11 cellular contexts compared by ENCODE assay signal in genomic region chr1:8495928-8496401, GRCh38.
A peak's percentile ranks its signal among the peaks of the same experiment; 100 is the strongest.
DNase-seq lines count a peak whose midpoint lies in the region; ATAC-seq and TF ChIP-seq lines count a peak whose summit lies in the region.
"Had no signal": no experiment of that assay in that cellular context is flagged by ENCODE, and none has a peak within 500 bp of the region (broad histone marks: within the 10 kb centered on the region; RNA-seq: fewer than 3 reads in every experiment).

No MANE protein-coding gene starts in this region.

- TF ChIP-seq CTCF in glutamatergic neuron (IDR thresholded peaks at IDR 0.05; ENCODE audit: partially characterized antibody, unreplicated experiment) (no peak), GM13976 (IDR thresholded peaks at IDR 0.05; ENCODE audit: borderline replicate concordance, control extremely low read depth, extremely low read depth, insufficient read depth, missing control alignments) (no peak)

- H3K4me1 Mint-ChIP-seq in T-helper 17 cell (peaks cover 6% of the 10 kb centered on the region), glutamatergic neuron (ENCODE audit: low read depth, unreplicated experiment) (peaks cover 6% of the 10 kb centered on the region)

- no peaks in the 10 kb centered on the region for H3K36me3 Mint-ChIP-seq in T-helper 17 cell (ENCODE audit: low read depth)
- H3K36me3 Mint-ChIP-seq in glutamatergic neuron (ENCODE audit: unreplicated experiment) = peaks cover 14% of the 10 kb centered on the region

- H3K9me3 Mint-ChIP-seq in glutamatergic neuron (ENCODE audit: unreplicated experiment) = peaks cover 19% of the 10 kb centered on the region

- no peaks in the 10 kb centered on the region for H3K9me3 ChIP-seq in T-helper 17 cell (ENCODE audit: control insufficient read depth, low read length, poor library complexity, severe bottlenecking)

- peak; percentile 9 for DNase-seq in stimulated activated CD8-positive, alpha-beta memory T cell treated with anti-CD3 and anti-CD28 coated beads, Interleukin-12 subunit alpha, Interleukin-12 subunit beta, amount 100 ng/mL, for 4 hours (ENCODE audit: low read depth)
- DNase-seq in stimulated activated CD8-positive, alpha-beta memory T cell treated with anti-CD3 and anti-CD28 coated beads, Interleukin-4, amount 100 ng/mL, for 48 hours = no peak
- DNase-seq in T-helper 17 cell (no peak), glutamatergic neuron (no peak), GM13976 (ENCODE audit: low spot score) (no peak), AG08395 (ENCODE audit: low spot score) (no peak), NCI-H1436 (lab: John Stamatoyannopoulos, UW) (no peak)
- DNase-seq: effector CD8-positive, alpha-beta T cell; islet precursor cell; NCI-H524 treated with DMSO at 0.1 percent for 48 hours had no signal

- peak; percentile 8 for ATAC-seq in T-helper 17 cell
- no peak for ATAC-seq in GM19467 (IDR thresholded peaks at IDR 0.05; ENCODE audit: unreplicated experiment)

- H3K27me3 Mint-ChIP-seq in T-helper 17 cell = no peaks in the 10 kb centered on the region
- H3K27me3 Mint-ChIP-seq in glutamatergic neuron (ENCODE audit: unreplicated experiment) = peaks cover 16% of the 10 kb centered on the region

- H3K27ac Mint-ChIP-seq in T-helper 17 cell (no peak overlapping the region), glutamatergic neuron (ENCODE audit: unreplicated experiment) (peak overlapping the region; percentile 78)

- no peak overlapping the region for H3K4me3 Mint-ChIP-seq in T-helper 17 cell
- H3K4me3 Mint-ChIP-seq in glutamatergic neuron (ENCODE audit: unreplicated experiment) = no peak overlapping the region

- in situ Hi-C loops in GM13976 (cut with MboI; ENCODE audit: low sequenced_read_pairs, unreplicated experiment) = no loop called here
